ENCODE assay signal across 19 cellular contexts in genomic region chr18:80163183-80163582, GRCh38. TPM values are rescaled to one million over a fixed set of nuclear protein-coding genes. Genes with fewer than 3 reads are reported as not detected.
DNase-seq lines count a peak whose midpoint lies in the region; ATAC-seq and TF ChIP-seq lines count a peak whose summit lies in the region.
"Had no signal": no experiment of that assay in that cellular context is flagged by ENCODE, and none has a peak within 500 bp of the region (broad histone marks: within the 10 kb centered on the region; RNA-seq: fewer than 3 reads in every experiment).

No MANE protein-coding gene starts in this region.

- intact Hi-C loops in posterior vena cava (cut with DNase I) (no loop called here), heart right ventricle (cut with DNase I) (no loop called here)

- H3K27ac Mint-ChIP-seq in activated CD8-positive, alpha-beta memory T cell treated with anti-CD3 and anti-CD28 coated beads, Interleukin-2, amount 10 ng/mL, durations not matched to agents 7 days and 5 days: no peak overlapping the region
- H3K27ac Mint-ChIP-seq: B cell; CD4-positive, CD25-positive, alpha-beta regulatory T cell; CD8-positive, alpha-beta T cell had no signal

- 95 to 97% methylated on average over 7 of the region's 7 CpGs for WGBS in heart right ventricle, 2 donors

- no peaks in the 10 kb centered on the region for H3K36me3 Mint-ChIP-seq in activated CD8-positive, alpha-beta memory T cell treated with anti-CD3 and anti-CD28 coated beads, Interleukin-2, amount 10 ng/mL, durations not matched to agents 7 days and 5 days
- H3K36me3 Mint-ChIP-seq: CD4-positive, CD25-positive, alpha-beta regulatory T cell; CD8-positive, alpha-beta T cell had no signal

- H3K9me3 ChIP-seq in heart right ventricle: peaks cover 0 to 25% (median 6%) of the 10 kb centered on the region in 11 donors
- H3K9me3 ChIP-seq: Caco-2 had no signal

- peaks cover 4% of the 10 kb centered on the region for H3K9me3 Mint-ChIP-seq in activated CD8-positive, alpha-beta memory T cell treated with anti-CD3 and anti-CD28 coated beads, Interleukin-2, amount 10 ng/mL, durations not matched to agents 7 days and 5 days (ENCODE audit: low read depth)

- ATAC-seq in activated CD8-positive, alpha-beta memory T cell treated with anti-CD3 and anti-CD28 coated beads, Interleukin-2, amount 10 ng/mL, durations not matched to agents 7 days and 5 days: no peak
- ATAC-seq in left lobe of liver (peak; percentile 13), heart right ventricle (no peak)
- ATAC-seq: CD8-positive, alpha-beta T cell had no signal

- H3K27me3 ChIP-seq in heart right ventricle: peaks cover 0 to 12% (median 0%) of the 10 kb centered on the region in 7 donors
- H3K27me3 ChIP-seq: BLaER1 had no signal

- no peaks in the 10 kb centered on the region for H3K36me3 ChIP-seq in heart right ventricle

- DNase-seq in activated CD8-positive, alpha-beta memory T cell treated with anti-CD3 and anti-CD28 coated beads, Interleukin-2, amount 10 ng/mL, durations not matched to agents 7 days and 5 days: peak; percentile 36
- no peak for DNase-seq in activated CD8-positive, alpha-beta memory T cell treated with anti-CD3 and anti-CD28 coated beads, Interleukin-2, amount 50 U/mL, for 48 hours
- DNase-seq in left lobe of liver (ENCODE audit: low spot score) (no peak), posterior vena cava (ENCODE audit: low spot score) (peak; percentile 62), NCI-H2196 (lab: John Stamatoyannopoulos, UW; ENCODE audit: unreplicated experiment) (no peak), heart right ventricle (no peak)
- no peak for DNase-seq in activated naive CD4-positive, alpha-beta T cell (lab: John Stamatoyannopoulos, UW)
- DNase-seq: Caco-2; CD4-positive, CD25-positive, alpha-beta regulatory T cell; DMS153; DND-41; GOT3; H7; HCEC 1CT had no signal

- TF ChIP-seq CTCF in heart right ventricle (IDR thresholded peaks at IDR 0.05): no peak

- H3K4me3 ChIP-seq in heart right ventricle: no peak overlapping the region
- H3K4me3 ChIP-seq: BLaER1 had no signal

- H3K4me1 ChIP-seq in heart right ventricle: peaks cover 0 to 7% (median 0%) of the 10 kb centered on the region in 9 donors
- H3K4me1 ChIP-seq: Caco-2 had no signal

- CTCF ChIA-PET in activated CD8-positive, alpha-beta memory T cell treated with anti-CD3 and anti-CD28 coated beads, Interleukin-2, amount 10 ng/mL, durations not matched to agents 7 days and 5 days (lab: Charles Lee): interaction anchor here (0.9 to 1.0 kb wide), 2 partner anchors 92 to 93 kb away, joined by 3 read pairs; no protein-coding TSS in a partner anchor

- H3K27ac ChIP-seq in heart right ventricle: no peak overlapping the region
- H3K27ac ChIP-seq: 22Rv1, BLaER1, C4-2B had no signal

- peaks cover 16% of the 10 kb centered on the region for H3K27me3 Mint-ChIP-seq in activated CD8-positive, alpha-beta memory T cell treated with anti-CD3 and anti-CD28 coated beads, Interleukin-2, amount 10 ng/mL, durations not matched to agents 7 days and 5 days

- H3K4me3 Mint-ChIP-seq in activated CD8-positive, alpha-beta memory T cell treated with anti-CD3 and anti-CD28 coated beads, Interleukin-2, amount 10 ng/mL, durations not matched to agents 7 days and 5 days: no peak overlapping the region
- H3K4me3 Mint-ChIP-seq: B cell; CD4-positive, CD25-positive, alpha-beta regulatory T cell; CD8-positive, alpha-beta T cell had no signal

- peaks cover 2% of the 10 kb centered on the region for H3K4me1 Mint-ChIP-seq in activated CD8-positive, alpha-beta memory T cell treated with anti-CD3 and anti-CD28 coated beads, Interleukin-2, amount 10 ng/mL, durations not matched to agents 7 days and 5 days
- H3K4me1 Mint-ChIP-seq: CD4-positive, CD25-positive, alpha-beta regulatory T cell had no signal

RNA-seq across cellular contexts. Expression of gene ADNP2, which starts 54.1 kb away (rescaled TPM):
- 10 to 100 TPM; 23.2 to 27.1 TPM for total RNA-seq in activated CD8-positive, alpha-beta memory T cell treated with anti-CD3 and anti-CD28 coated beads, Interleukin-2, amount 10 ng/mL, durations not matched to agents 7 days and 5 days
- total RNA-seq in left lobe of liver: 5.4 TPM
- 10 to 100 TPM; 15.3 to 19.6 TPM for total RNA-seq in posterior vena cava
- 10 to 100 TPM in 8 of 10 donors, 1 to 10 TPM in 2; 6.9 to 12.4 (median 10.9) TPM for total RNA-seq in heart right ventricle
- polyA plus RNA-seq in heart right ventricle: 1 to 10 TPM; 4.6 to 5.9 TPM

Comparison
In these comparisons a context has a peak if more than half of its experiments do, and no peak if none do; other contexts are left out.
1. DNase-seq: peak in activated CD8-positive, alpha-beta memory T cell treated with anti-CD3 and anti-CD28 coated beads, Interleukin-2, amount 10 ng/mL, durations not matched to agents 7 days and 5 days (single experiment) and posterior vena cava (single experiment); none in activated CD8-positive, alpha-beta memory T cell treated with anti-CD3 and anti-CD28 coated beads, Interleukin-2, amount 50 U/mL, for 48 hours (single experiment), left lobe of liver (single experiment), NCI-H2196 (single experiment), heart right ventricle (0 of 2) and activated naive CD4-positive, alpha-beta T cell (0 of 4).